In genomic region chr15:98536976-98537375, GRCh38 we compare ENCODE assay signal across 28 cellular contexts.
"Had no signal": no experiment of that assay in that cellular context is flagged by ENCODE, and none has a peak within 500 bp of the region (broad histone marks: within the 10 kb centered on the region; RNA-seq: fewer than 3 reads in every experiment).

No MANE protein-coding gene starts in this region.

- H3K27ac Mint-ChIP-seq: stimulated activated effector memory CD8-positive, alpha-beta T cell treated with anti-CD3 and anti-CD28 coated beads, Interleukin-12 subunit alpha, Interleukin-12 subunit beta, amount 100 ng/mL, for 72 hours; stimulated activated memory B cell treated with anti-CD40 and anti-IgM and Interleukin-4, amounts not matched to agents 10 μg/mL and 1 μg/mL and 100 μg/mL, for 72 hours; stimulated activated naive B cell treated with anti-CD40 and anti-IgM and Interleukin-4, amounts not matched to agents 10 μg/mL and 1 μg/mL and 100 μg/mL, for 72 hours; stimulated activated naive CD8-positive, alpha-beta T cell treated with anti-CD3 and anti-CD28 coated beads, Interleukin-15, amount 100 ng/mL, for 72 hours; type B pancreatic cell had no signal

- H3K36me3 ChIP-seq: stomach, suprapubic skin, thoracic aorta, thyroid gland, tibial artery, tibial nerve, transverse colon, upper lobe of left lung, upper lobe of right lung, uterus, vagina had no signal

- DNase-seq: stimulated activated CD4-positive, alpha-beta T cell treated with anti-CD3 and anti-CD28 coated beads, Interleukin-2, amount 100 ng/mL, for 24 hours; stimulated activated CD4-positive, alpha-beta T cell treated with anti-CD3 and anti-CD28 coated beads, Interleukin-2, amount 100 ng/mL, for 48 hours; stimulated activated CD4-positive, alpha-beta T cell treated with anti-CD3 and anti-CD28 coated beads, Interleukin-4, amount 100 ng/mL, for 1 hour; stimulated activated CD4-positive, alpha-beta T cell treated with anti-CD3 and anti-CD28 coated beads, Interleukin-4, amount 100 ng/mL, for 24 hours; stimulated activated CD4-positive, alpha-beta T cell treated with anti-CD3 and anti-CD28 coated beads, Interleukin-4, amount 100 ng/mL, for 4 hours; stimulated activated CD8-positive, alpha-beta memory T cell treated with anti-CD3 and anti-CD28 coated beads, Interleukin-4, amount 100 ng/mL, for 48 hours; stimulated activated naive B cell treated with anti-CD40 and anti-IgM and Interleukin-4, amounts not matched to agents 10 μg/mL and 1 μg/mL and 100 μg/mL, for 72 hours; stimulated activated naive CD4-positive, alpha-beta T cell; stimulated activated naive CD4-positive, alpha-beta T cell treated with Interleukin-2 at 50 U/mL for 16 hours; stimulated activated naive CD8-positive, alpha-beta T cell treated with anti-CD3 and anti-CD28 coated beads, Interleukin-15, amount 100 ng/mL, for 72 hours; stomach; substantia nigra; testis; tibial artery; transverse colon; trophoblast cell; upper lobe of left lung; upper lobe of right lung had no signal

- H3K9me3 Mint-ChIP-seq: stimulated activated effector memory CD8-positive, alpha-beta T cell treated with anti-CD3 and anti-CD28 coated beads, Interleukin-12 subunit alpha, Interleukin-12 subunit beta, amount 100 ng/mL, for 72 hours; stimulated activated memory B cell treated with anti-CD40 and anti-IgM and Interleukin-4, amounts not matched to agents 10 μg/mL and 1 μg/mL and 100 μg/mL, for 72 hours; stimulated activated naive B cell treated with anti-CD40 and anti-IgM and Interleukin-4, amounts not matched to agents 10 μg/mL and 1 μg/mL and 100 μg/mL, for 72 hours; stimulated activated naive CD8-positive, alpha-beta T cell treated with anti-CD3 and anti-CD28 coated beads, Interleukin-15, amount 100 ng/mL, for 72 hours; type B pancreatic cell had no signal

- H3K4me3 Mint-ChIP-seq: stimulated activated effector memory CD8-positive, alpha-beta T cell treated with anti-CD3 and anti-CD28 coated beads, Interleukin-12 subunit alpha, Interleukin-12 subunit beta, amount 100 ng/mL, for 72 hours; stimulated activated memory B cell treated with anti-CD40 and anti-IgM and Interleukin-4, amounts not matched to agents 10 μg/mL and 1 μg/mL and 100 μg/mL, for 72 hours; stimulated activated naive B cell treated with anti-CD40 and anti-IgM and Interleukin-4, amounts not matched to agents 10 μg/mL and 1 μg/mL and 100 μg/mL, for 72 hours; stimulated activated naive CD8-positive, alpha-beta T cell treated with anti-CD3 and anti-CD28 coated beads, Interleukin-15, amount 100 ng/mL, for 72 hours; type B pancreatic cell had no signal

- H3K36me3 Mint-ChIP-seq: stimulated activated effector memory CD8-positive, alpha-beta T cell treated with anti-CD3 and anti-CD28 coated beads, Interleukin-12 subunit alpha, Interleukin-12 subunit beta, amount 100 ng/mL, for 72 hours; stimulated activated memory B cell treated with anti-CD40 and anti-IgM and Interleukin-4, amounts not matched to agents 10 μg/mL and 1 μg/mL and 100 μg/mL, for 72 hours; stimulated activated naive B cell treated with anti-CD40 and anti-IgM and Interleukin-4, amounts not matched to agents 10 μg/mL and 1 μg/mL and 100 μg/mL, for 72 hours; type B pancreatic cell had no signal

- H3K27me3 ChIP-seq: testis, thyroid gland, tibial artery, upper lobe of left lung, uterus, vagina had no signal

- H3K27ac ChIP-seq: stomach, suprapubic skin, testis, thoracic aorta, thyroid gland, tibial artery, tibial nerve, transverse colon, upper lobe of left lung, upper lobe of right lung, uterus, vagina had no signal

- H3K9me3 ChIP-seq: stomach, suprapubic skin, testis, thoracic aorta, thyroid gland, tibial artery, transverse colon, upper lobe of left lung, upper lobe of right lung, uterus, vagina had no signal

- ATAC-seq: stimulated activated effector memory CD8-positive, alpha-beta T cell treated with anti-CD3 and anti-CD28 coated beads, Interleukin-12 subunit alpha, Interleukin-12 subunit beta, amount 100 ng/mL, for 72 hours; stimulated activated memory B cell treated with anti-CD40 and anti-IgM and Interleukin-4, amounts not matched to agents 10 μg/mL and 1 μg/mL and 100 μg/mL, for 72 hours; stimulated activated naive B cell treated with anti-CD40 and anti-IgM and Interleukin-4, amounts not matched to agents 10 μg/mL and 1 μg/mL and 100 μg/mL, for 72 hours; stimulated activated naive CD8-positive, alpha-beta T cell treated with anti-CD3 and anti-CD28 coated beads, Interleukin-15, amount 100 ng/mL, for 72 hours; upper lobe of right lung had no signal

- H3K4me1 ChIP-seq: stomach, suprapubic skin, testis, thyroid gland, tibial artery, tibial nerve, transverse colon, upper lobe of left lung, upper lobe of right lung, uterus, vagina had no signal

- FAIRE-seq: urothelium cell line had no signal

- H3K4me3 ChIP-seq: stomach, suprapubic skin, testis, thoracic aorta, thyroid gland, tibial artery, tibial nerve, transverse colon, upper lobe of left lung, upper lobe of right lung, uterus, vagina had no signal

- H3K4me1 Mint-ChIP-seq: stimulated activated effector memory CD8-positive, alpha-beta T cell treated with anti-CD3 and anti-CD28 coated beads, Interleukin-12 subunit alpha, Interleukin-12 subunit beta, amount 100 ng/mL, for 72 hours; stimulated activated memory B cell treated with anti-CD40 and anti-IgM and Interleukin-4, amounts not matched to agents 10 μg/mL and 1 μg/mL and 100 μg/mL, for 72 hours; stimulated activated naive B cell treated with anti-CD40 and anti-IgM and Interleukin-4, amounts not matched to agents 10 μg/mL and 1 μg/mL and 100 μg/mL, for 72 hours; stimulated activated naive CD8-positive, alpha-beta T cell treated with anti-CD3 and anti-CD28 coated beads, Interleukin-15, amount 100 ng/mL, for 72 hours had no signal
